In genomic region chr2:110054521-110055407, GRCh38 we compare ENCODE assay signal across 8 cellular contexts.
A peak's percentile ranks its signal among the peaks of the same experiment; 100 is the strongest.
DNase-seq lines count a peak whose midpoint lies in the region; ATAC-seq, FAIRE-seq and TF ChIP-seq lines count a peak whose summit lies in the region.
"Not testable (repeated sequence)": the region's sequence is repeated elsewhere in the genome, so short reads cannot be mapped to it uniquely, and the experiment has no call there.

No MANE protein-coding gene starts in this region.

- not testable (repeated sequence) for H3K27me3 ChIP-seq in MM.1S (replicated peaks; ENCODE audit: insufficient read depth, low read length); K562 (ENCODE audit: control insufficient read depth in 2 of 2, insufficient read depth in 2 of 2, low read length in 2 of 2); right atrium auricular region

- not testable (repeated sequence) for H3K9me1 ChIP-seq in K562 (ENCODE audit: control insufficient read depth, insufficient read depth, low read length)

- H3K9me3 ChIP-seq in MM.1S (replicated peaks; ENCODE audit: insufficient read depth, low read length); K562 (replicated peaks; ENCODE audit: control insufficient read depth, insufficient read depth, low read depth, low read length); right atrium auricular region: not testable (repeated sequence)

- not testable (repeated sequence) for H3K79me2 ChIP-seq in MM.1S (ENCODE audit: low read length); K562 (ENCODE audit: control insufficient read depth, insufficient read depth, low read length)

- POLR2A ChIA-PET in K562 (lab: Yijun Ruan, JAX) = not testable (repeated sequence)

- not testable (repeated sequence) for FAIRE-seq in K562 (lab: Jason Lieb, UNC)

- H3K36me3 Mint-ChIP-seq in type B pancreatic cell = not testable (repeated sequence)

- CTCF ChIA-PET in K562 (lab: Yijun Ruan, JAX; ENCODE audit: low intra/inter-chr PET ratio) = not testable (repeated sequence)

- not testable (repeated sequence) for TF ChIP-seq RAD21 in K562 (CRISPR knock-in tag; conservative IDR thresholded peaks at IDR 0.05 in 1 of 2, IDR thresholded peaks at IDR 0.05 in 1 of 2)

- H2AFZ ChIP-seq in MM.1S (ENCODE audit: low read length); K562 (ENCODE audit: low read depth, low read length): not testable (repeated sequence)

- H3K9me3 Mint-ChIP-seq in type B pancreatic cell = not testable (repeated sequence)

- H3K4me3 ChIP-seq in MM.1S (ENCODE audit: low read length); K562; right atrium auricular region: not testable (repeated sequence)

- intact Hi-C loops in K562 (cut with micrococcal nuclease); posterior cingulate gyrus (cut with DNase I): not testable (repeated sequence)

- H3K27ac ChIP-seq in MM.1S (ENCODE audit: low read length); K562 (ENCODE audit: extremely low read depth, low read depth, low read length); right atrium auricular region: not testable (repeated sequence)

- not testable (repeated sequence) for BruUV-seq in K562 (replicated peaks; lab: Mats Ljungman, UMichigan)

- in situ Hi-C loops in K562 (cut with MboI) = not testable (repeated sequence)

- not testable (repeated sequence) for H3K27me3 Mint-ChIP-seq in type B pancreatic cell

- peak; percentile 61; the same call in 2 of the 3 replicates for ATAC-seq in K562
- ATAC-seq in esophagus mucosa = peak; percentile 63

- 4% methylated on average over 2 of the region's 11 CpGs for WGBS in K562 (ENCODE audit: insufficient coverage, low coverage, missing lambda C conversion rate)

- not testable (repeated sequence) for H4K20me1 ChIP-seq in MM.1S (ENCODE audit: insufficient read depth, low read length); K562 (replicated peaks; ENCODE audit: control insufficient read depth, insufficient read depth, low read length)

- DNase-seq in EH (ENCODE audit: low read depth) (peak; percentile 63), MM.1S (peak; percentile 4), right atrium auricular region (ENCODE audit: low spot score) (peak; percentile 77), medulla oblongata (ENCODE audit: extremely low spot score) (peak; percentile 1), posterior cingulate gyrus (peak in 7 of 10 donors; percentile 10 to 86 (median 23)), type B pancreatic cell (ENCODE audit: extremely low spot score, unreplicated experiment) (peak; percentile 63)
- not testable (repeated sequence) for DNase-seq in K562 (ENCODE audit: extremely low read depth in 1 of 4, low spot score in 3 of 4)

- TF ChIP-seq POLR2A in K562 (conservative IDR thresholded peaks at IDR 0.05) = not testable (repeated sequence)

- TF ChIP-seq EP300 in K562 (IDR thresholded peaks at IDR 0.05; ENCODE audit: low read length) = not testable (repeated sequence)

- peak overlapping the region; percentile 84 for H3K27ac Mint-ChIP-seq in type B pancreatic cell

- H3K4me1 ChIP-seq in MM.1S (ENCODE audit: low read length); K562 (replicated peaks in 1 of 2; ENCODE audit: control insufficient read depth in 2 of 2, insufficient read depth in 2 of 2, low read length in 2 of 2); right atrium auricular region: not testable (repeated sequence)

- not testable (repeated sequence) for H3K4me2 ChIP-seq in MM.1S (ENCODE audit: low read depth, low read length); K562 (ENCODE audit: insufficient read depth, low read length)

- not testable (repeated sequence) for H3K36me3 ChIP-seq in MM.1S (replicated peaks; ENCODE audit: insufficient read depth, low read length); K562 (ENCODE audit: control insufficient read depth, insufficient read depth, low read length); right atrium auricular region

- not testable (repeated sequence) for TF ChIP-seq CTCF in MM.1S (IDR thresholded peaks at IDR 0.05; ENCODE audit: low read length); K562 (IDR thresholded peaks at IDR 0.05 in 2 of 3, conservative IDR thresholded peaks at IDR 0.05 in 1 of 3; ENCODE audit: insufficient read depth in 2 of 3, low read depth in 1 of 3, low read length in 3 of 3); right atrium auricular region (IDR thresholded peaks at IDR 0.05); type B pancreatic cell (conservative IDR thresholded peaks at IDR 0.05)

- H3K4me3 Mint-ChIP-seq in type B pancreatic cell = peak overlapping the region; percentile 36

- H3K9me2 ChIP-seq in MM.1S (replicated peaks; ENCODE audit: insufficient read depth, low read length) = not testable (repeated sequence)

- not testable (repeated sequence) for H3K4me1 Mint-ChIP-seq in type B pancreatic cell (ENCODE audit: unreplicated experiment)

- not testable (repeated sequence) for H3F3A ChIP-seq in MM.1S (ENCODE audit: insufficient read depth, low read length)

- H3K9ac ChIP-seq in MM.1S (ENCODE audit: low read length); K562 (ENCODE audit: insufficient read depth in 1 of 2, low read depth in 2 of 2, low read length in 2 of 2): not testable (repeated sequence)
